In genomic region chr6:33199687-33200233, GRCh38 we compare ENCODE assay signal across 8 cellular contexts. TPM values are rescaled to one million over a fixed set of nuclear protein-coding genes. Genes with fewer than 3 reads are reported as not detected.
DNase-seq lines count a peak whose midpoint lies in the region; ATAC-seq and TF ChIP-seq lines count a peak whose summit lies in the region.

No MANE protein-coding gene starts in this region.

- H3K4me3 ChIP-seq in HUES48 (ENCODE audit: low read depth, low read length) (peak overlapping the region; percentile 92), adrenal gland (peak overlapping the region; percentile 69 to 96 (median 86)), iPS DF 6.9 (ENCODE audit: low read length) (peak overlapping the region; percentile 72), skeletal muscle tissue (ENCODE audit: low read length in 3 of 3) (peak overlapping the region; percentile 94 to 99 (median 99))

- H3K27ac ChIP-seq in HUES48 (ENCODE audit: low read depth, low read length) (peak overlapping the region; percentile 98), adrenal gland (peak overlapping the region; percentile 92 to 99 (median 98)), iPS DF 6.9 (ENCODE audit: low read length) (no peak overlapping the region), skeletal muscle tissue (ENCODE audit: low read depth, low read length) (peak overlapping the region; percentile 94)

- H3K9ac ChIP-seq in HUES48 (ENCODE audit: low read depth, low read length): peak overlapping the region; percentile 89
- H3K9ac ChIP-seq in skeletal muscle tissue (ENCODE audit: low read depth in 1 of 3, low read length in 3 of 3): peak overlapping the region; percentile 95 to 100 (median 99)

- DNase-seq in COLO829 (ENCODE audit: low spot score) (peak; percentile 71), SK-MEL-5 (ENCODE audit: low read depth, low spot score) (peak; percentile 87), adrenal gland (peak in 4 of 7 donors; percentile 79 to 88 (median 84)), iPS DF 6.9 (ENCODE audit: low read depth, low spot score) (no peak)

- ATAC-seq in GM19463 (IDR thresholded peaks at IDR 0.05; ENCODE audit: unreplicated experiment) (peak; percentile 31), GM18519 (IDR thresholded peaks at IDR 0.05; ENCODE audit: low FRiP score, unreplicated experiment) (no peak)

- peaks cover 36% of the 10 kb centered on the region for H3K36me3 ChIP-seq in HUES48 (ENCODE audit: control insufficient read depth, insufficient read depth, low read length)
- peaks cover 0 to 49% of the 10 kb centered on the region in 2 donors for H3K36me3 ChIP-seq in adrenal gland (replicated peaks in 1 of 2)
- peaks cover 15% of the 10 kb centered on the region; the same call in 1 of the 2 replicates for H3K36me3 ChIP-seq in iPS DF 6.9 (ENCODE audit: control insufficient read depth, insufficient read depth, low read length)
- H3K36me3 ChIP-seq in skeletal muscle tissue (ENCODE audit: control insufficient read depth in 3 of 3, insufficient read depth in 3 of 3, low read length in 3 of 3): peaks cover 49 to 62% (median 53%) of the 10 kb centered on the region in 3 donors

- in situ Hi-C loops in SK-MEL-5 (cut with HindIII; ENCODE audit: low pct_unique_long_range_greater_than_20kb, low sequenced_read_pairs): no loop called here

- intact Hi-C loops in adrenal gland (cut with DNase I): loop anchor here (5.0 kb wide), 1 partner anchor 37 kb away; no protein-coding TSS in a partner anchor

- H3K4me1 ChIP-seq in HUES48 (ENCODE audit: control insufficient read depth, insufficient read depth, low read length) (peaks cover 11% of the 10 kb centered on the region), adrenal gland (replicated peaks in 1 of 2) (peaks cover 30 to 53% of the 10 kb centered on the region in 2 donors), iPS DF 6.9 (ENCODE audit: control insufficient read depth, insufficient read depth, low read length) (peaks cover 8% of the 10 kb centered on the region; the same call in 1 of the 2 replicates), skeletal muscle tissue (ENCODE audit: control insufficient read depth in 3 of 3, insufficient read depth in 3 of 3, low read length in 3 of 3) (peaks cover 47 to 65% (median 50%) of the 10 kb centered on the region in 3 donors)

- no peaks in the 10 kb centered on the region for H3K9me3 ChIP-seq in HUES48 (ENCODE audit: control insufficient read depth, insufficient read depth, low read length)
- no peaks in the 10 kb centered on the region for H3K9me3 ChIP-seq in adrenal gland (replicated peaks in 1 of 3)
- no peaks in the 10 kb centered on the region for H3K9me3 ChIP-seq in iPS DF 6.9 (ENCODE audit: control insufficient read depth, insufficient read depth, low read length)
- H3K9me3 ChIP-seq in skeletal muscle tissue (ENCODE audit: control insufficient read depth in 3 of 3, low read length in 3 of 3): no peaks in the 10 kb centered on the region

- TF ChIP-seq POLR2A in adrenal gland (IDR thresholded peaks at IDR 0.05): no peak

- TF ChIP-seq CTCF in adrenal gland (IDR thresholded peaks at IDR 0.05): no peak

- 3 to 4% (median 3%) methylated on average over 10 to 26 of the region's 26 CpGs for WGBS in adrenal gland, 4 donors
- WGBS in iPS DF 6.9 (ENCODE audit: insufficient coverage, insufficient read length): no CpG with 5 or more reads among the region's 26 CpGs

- H3K27me3 ChIP-seq in HUES48 (ENCODE audit: control insufficient read depth, insufficient read depth, low read length): no peaks in the 10 kb centered on the region
- H3K27me3 ChIP-seq in adrenal gland: no peaks in the 10 kb centered on the region
- no peaks in the 10 kb centered on the region for H3K27me3 ChIP-seq in iPS DF 6.9 (ENCODE audit: control insufficient read depth, insufficient read depth, low read length)
- H3K27me3 ChIP-seq in skeletal muscle tissue (ENCODE audit: control insufficient read depth in 3 of 3, insufficient read depth in 3 of 3, low read length in 3 of 3): no peaks in the 10 kb centered on the region

RNA-seq across cellular contexts. Expression of gene RXRB, which starts 0.7 kb away (rescaled TPM):
- 16.5 and 17.0 TPM in 2 replicates for total RNA-seq in SK-MEL-5 (2014; rRNA removed; shearing (Covaris generic))
- polyA plus RNA-seq in SK-MEL-5 (2015; cell fraction: cytosol; rRNA removed): 21.7 and 30.1 TPM in 2 replicates
- 174 and 206 TPM in 2 replicates for polyA plus RNA-seq in SK-MEL-5 (2015; cell fraction: nucleus; rRNA removed)
- total RNA-seq in adrenal gland (10 to 100 TPM; 15.8 to 63.8 (median 33.2) TPM), skeletal muscle tissue (17.7 TPM)
- 10 to 100 TPM; 24.0 to 75.9 (median 64.2) TPM for polyA plus RNA-seq in adrenal gland

RNA-seq across cellular contexts. Expression of gene SLC39A7, which starts 0.9 kb away (rescaled TPM):
- 92.5 and 94.5 TPM in 2 replicates for total RNA-seq in SK-MEL-5 (2014; rRNA removed; shearing (Covaris generic))
- 178 and 204 TPM in 2 replicates for polyA plus RNA-seq in SK-MEL-5 (2015; cell fraction: cytosol; rRNA removed)
- polyA plus RNA-seq in SK-MEL-5 (2015; cell fraction: nucleus; rRNA removed): 107 and 118 TPM in 2 replicates
- 100 to 1,000 TPM in 6 of 8 donors, 10 to 100 TPM in 2; 91.6 to 239 (median 124) TPM for total RNA-seq in adrenal gland
- 100 to 1,000 TPM in 1 of 3 donors, 10 to 100 TPM in 2; 44.4 to 200 (median 53.3) TPM for polyA plus RNA-seq in adrenal gland
- 53.2 TPM for total RNA-seq in skeletal muscle tissue

RNA-seq across cellular contexts. Expression of gene HSD17B8, which starts 4.7 kb away (rescaled TPM):
- total RNA-seq in SK-MEL-5 (2014; rRNA removed; shearing (Covaris generic)): 6.5 and 8.0 TPM in 2 replicates
- 8.4 and 10.4 TPM in 2 replicates for polyA plus RNA-seq in SK-MEL-5 (2015; cell fraction: cytosol; rRNA removed)
- 10.9 and 19.7 TPM in 2 replicates for polyA plus RNA-seq in SK-MEL-5 (2015; cell fraction: nucleus; rRNA removed)
- total RNA-seq in adrenal gland: 10 to 100 TPM; 13.4 to 96.3 (median 43.7) TPM
- polyA plus RNA-seq in adrenal gland: 10 to 100 TPM; 18.9 to 24.7 (median 22.8) TPM
- total RNA-seq in skeletal muscle tissue: 15.7 TPM

RNA-seq across cellular contexts. Expression of gene COL11A2, which starts 7.5 kb away (rescaled TPM):
- 0.42 and 0.98 TPM in 2 replicates for total RNA-seq in SK-MEL-5 (2014; rRNA removed; shearing (Covaris generic))
- polyA plus RNA-seq in SK-MEL-5 (2015; cell fraction: cytosol; rRNA removed): 0.60 and 0.68 TPM in 2 replicates
- polyA plus RNA-seq in SK-MEL-5 (2015; cell fraction: nucleus; rRNA removed): 12.7 and 14.5 TPM in 2 replicates
- 1 to 10 TPM in 1 of 8 donors, under 1 TPM in 7; 0.11 to 1.9 (median 0.39) TPM for total RNA-seq in adrenal gland
- polyA plus RNA-seq in adrenal gland: 1 to 10 TPM in 2 of 3 donors, under 1 TPM in 1; 0.05 to 7.2 (median 1.7) TPM
- total RNA-seq in skeletal muscle tissue: 28.7 TPM

RNA-seq across cellular contexts. Expression of gene RING1, which starts 8.5 kb away (rescaled TPM):
- 22.5 and 25.8 TPM in 2 replicates for total RNA-seq in SK-MEL-5 (2014; rRNA removed; shearing (Covaris generic))
- polyA plus RNA-seq in SK-MEL-5 (2015; cell fraction: cytosol; rRNA removed): 37.0 and 38.3 TPM in 2 replicates
- polyA plus RNA-seq in SK-MEL-5 (2015; cell fraction: nucleus; rRNA removed): 50.8 and 53.5 TPM in 2 replicates
- total RNA-seq in adrenal gland (10 to 100 TPM in 7 of 8 donors, 1 to 10 TPM in 1; 8.5 to 52.2 (median 31.3) TPM), skeletal muscle tissue (20.4 TPM)
- 100 to 1,000 TPM in 1 of 3 donors, 10 to 100 TPM in 2; 29.9 to 107 (median 84.5) TPM for polyA plus RNA-seq in adrenal gland
